8 cellular contexts compared by ENCODE assay signal in genomic region chr9:19471737-19472648, GRCh38.
DNase-seq lines count a peak whose midpoint lies in the region; ATAC-seq and TF ChIP-seq lines count a peak whose summit lies in the region.

No MANE protein-coding gene starts in this region.

- peak; percentile 78 for ATAC-seq in GM21825 (IDR thresholded peaks at IDR 0.05; ENCODE audit: unreplicated experiment)

- no peaks in the 10 kb centered on the region for H3K4me1 ChIP-seq in KMS-11 (ENCODE audit: low read depth, poor library complexity, severe bottlenecking)
- H3K4me1 ChIP-seq in ascending aorta = peaks cover 0 to 7% of the 10 kb centered on the region in 2 donors
- H3K4me1 ChIP-seq in sigmoid colon = peaks cover 0 to 7% (median 0%) of the 10 kb centered on the region in 4 donors

- peak overlapping the region; percentile 10; the same call in 1 of the 2 replicates for H2AFZ ChIP-seq in KMS-11 (ENCODE audit: low read depth)
- no peak overlapping the region for H2AFZ ChIP-seq in SU-DHL-6 (ENCODE audit: low read depth, low read length, severe bottlenecking)

- H3K9me3 ChIP-seq in SU-DHL-6 (ENCODE audit: insufficient read depth, low read length) = no peaks in the 10 kb centered on the region
- no peaks in the 10 kb centered on the region for H3K9me3 ChIP-seq in ascending aorta
- H3K9me3 ChIP-seq in sigmoid colon = no peaks in the 10 kb centered on the region

- H4K20me1 ChIP-seq in KMS-11 (ENCODE audit: insufficient read depth) = no peaks in the 10 kb centered on the region
- H4K20me1 ChIP-seq in SU-DHL-6 (ENCODE audit: low read depth, low read length) = no peaks in the 10 kb centered on the region

- H3K9ac ChIP-seq in KMS-11 = no peak overlapping the region
- H3K9ac ChIP-seq in SU-DHL-6 (ENCODE audit: low read length) = no peak overlapping the region

- WGBS in sigmoid colon, 2 donors = 13 to 17% methylated on average over 18 of the region's 18 CpGs

- H3K27ac ChIP-seq in KMS-11 (no peak overlapping the region), SU-DHL-6 (ENCODE audit: low read depth, low read length) (no peak overlapping the region), ascending aorta (no peak overlapping the region), sigmoid colon (no peak overlapping the region)

- H3K9me2 ChIP-seq in SU-DHL-6 (replicated peaks; ENCODE audit: insufficient read depth, low read length) = no peaks in the 10 kb centered on the region

- no peaks in the 10 kb centered on the region for H3F3A ChIP-seq in SU-DHL-6 (ENCODE audit: insufficient read depth)

- H3K36me3 ChIP-seq in KMS-11 (ENCODE audit: insufficient read depth) (no peaks in the 10 kb centered on the region), SU-DHL-6 (ENCODE audit: low read length) (no peaks in the 10 kb centered on the region), ascending aorta (no peaks in the 10 kb centered on the region), sigmoid colon (no peaks in the 10 kb centered on the region)

- peak; percentile 78 for DNase-seq in GM03348 (ENCODE audit: low spot score)
- peak in 1 of 2 donors; percentile 81 for DNase-seq in ascending aorta (ENCODE audit: low spot score in 2 of 2)
- DNase-seq in hepatic stellate cell (ENCODE audit: low spot score) = peak; percentile 64
- DNase-seq in sigmoid colon = peak; percentile 77
- no peak for DNase-seq in NCI-H2029 (lab: John Stamatoyannopoulos, UW)

- H3K79me2 ChIP-seq in KMS-11 (ENCODE audit: insufficient read depth, low read depth) (no peaks in the 10 kb centered on the region), SU-DHL-6 (ENCODE audit: insufficient read depth, low read length) (no peaks in the 10 kb centered on the region)

- H3K4me2 ChIP-seq in KMS-11 (no peak overlapping the region), SU-DHL-6 (ENCODE audit: low read depth, low read length, poor library complexity, severe bottlenecking) (no peak overlapping the region)

- no peak overlapping the region for H3K4me3 ChIP-seq in KMS-11 (IDR thresholded peaks at IDR 0.05; ENCODE audit: insufficient read depth, low read depth, low read length)
- H3K4me3 ChIP-seq in SU-DHL-6 (ENCODE audit: insufficient read depth, low read length, poor library complexity, severe bottlenecking) = no peak overlapping the region
- peak overlapping the region; percentile 14 to 43 for H3K4me3 ChIP-seq in ascending aorta
- H3K4me3 ChIP-seq in sigmoid colon = no peak overlapping the region

- TF ChIP-seq CTCF in KMS-11 (conservative IDR thresholded peaks at IDR 0.05; ENCODE audit: low read depth, low read length) = peak; percentile 84
- peak; percentile 85 for TF ChIP-seq CTCF in SU-DHL-6 (IDR thresholded peaks at IDR 0.05; ENCODE audit: insufficient read depth, low read length, poor library complexity, severe bottlenecking)
- TF ChIP-seq CTCF in ascending aorta (IDR thresholded peaks at IDR 0.05) = peak; percentile 27 to 87 (median 83)
- TF ChIP-seq CTCF in sigmoid colon (IDR thresholded peaks at IDR 0.05) = peak; percentile 28 to 64 (median 42)

- no peak for TF ChIP-seq POLR2A in sigmoid colon (IDR thresholded peaks at IDR 0.05)

- intact Hi-C loops in ascending aorta (cut with DNase I) = no loop called here
- intact Hi-C loops in sigmoid colon (cut with DNase I) = no loop called here

- H3K27me3 ChIP-seq in KMS-11 (ENCODE audit: insufficient read depth, low read depth) = no peaks in the 10 kb centered on the region
- H3K27me3 ChIP-seq in SU-DHL-6 (ENCODE audit: low read length) = no peaks in the 10 kb centered on the region
- no peaks in the 10 kb centered on the region for H3K27me3 ChIP-seq in ascending aorta
- H3K27me3 ChIP-seq in sigmoid colon = no peaks in the 10 kb centered on the region

- no peak for TF ChIP-seq EP300 in sigmoid colon (IDR thresholded peaks at IDR 0.05)

Comparison
In these comparisons a context has a peak if more than half of its experiments do, and no peak if none do; other contexts are left out.
1. H3K4me3 ChIP-seq: peak in ascending aorta (2 of 2); none in KMS-11 (single experiment), SU-DHL-6 (single experiment) and sigmoid colon (0 of 4).
2. Peak in every context shown above with its lines, with median percentiles within 50 percentile points of each other: CTCF ChIP-seq.